18 cellular contexts compared by ENCODE assay signal in genomic region chr2:128495996-128496547, GRCh38.
"Had no signal": no experiment of that assay in that cellular context is flagged by ENCODE, and none has a peak within 500 bp of the region (broad histone marks: within the 10 kb centered on the region; RNA-seq: fewer than 3 reads in every experiment).

No MANE protein-coding gene starts in this region.

- H3K36me3 ChIP-seq: ascending aorta, esophagus muscularis mucosa, gastroesophageal sphincter, thyroid gland had no signal

- H3K27ac ChIP-seq: ascending aorta, esophagus muscularis mucosa, gastroesophageal sphincter, thyroid gland had no signal

- H3K27me3 ChIP-seq: ascending aorta, thyroid gland had no signal

- ATAC-seq: activated CD8-positive, alpha-beta T cell treated with anti-CD3 and anti-CD28 coated beads, Interleukin-2, amount 10 ng/mL, durations not matched to agents 7 days and 5 days; activated naive CD4-positive, alpha-beta T cell treated with anti-CD3 and anti-CD28 coated beads, Interleukin-2, amount 50 U/mL, for 72 hours; activated T-helper 17 cell treated with anti-CD3 and anti-CD28 coated beads, Interleukin-2, amount 50 U/mL, for 72 hours; gastroesophageal sphincter; mucosa of descending colon had no signal

- H3K4me1 ChIP-seq: gastroesophageal sphincter, thyroid gland had no signal

- H3K9me3 ChIP-seq: ascending aorta, mucosa of descending colon, thyroid gland had no signal

- DNase-seq: activated CD4-positive, alpha-beta T cell treated with anti-CD3 and anti-CD28 coated beads for 1 hour; activated CD4-positive, alpha-beta T cell treated with anti-CD3 and anti-CD28 coated beads, Interleukin-2, amount 50 U/mL, for 1 hour; activated CD8-positive, alpha-beta T cell treated with anti-CD3 and anti-CD28 coated beads, Interleukin-2, amount 10 ng/mL, durations not matched to agents 7 days and 5 days; activated T-cell treated with anti-CD3 and anti-CD28 coated beads, Interleukin-2, amount 50 U/mL, for 24 hours; central memory CD4-positive, alpha-beta T cell; hypothalamus; mucosa of descending colon; nucleus accumbens; retina; stimulated activated CD4-positive, alpha-beta T cell treated with anti-CD3 and anti-CD28 coated beads, Interleukin-4, amount 100 ng/mL, for 24 hours; stimulated activated naive CD4-positive, alpha-beta T cell treated with Interleukin-2 at 50 U/mL for 16 hours; T-helper 9 cell; thyroid gland had no signal

- H3K4me3 ChIP-seq: ascending aorta, esophagus muscularis mucosa, gastroesophageal sphincter, mucosa of descending colon, thyroid gland had no signal
